In genomic region chr18:76494541-76495403, GRCh38 we compare ENCODE assay signal across 8 cellular contexts. TPM values are rescaled to one million over a fixed set of nuclear protein-coding genes. Genes with fewer than 3 reads are reported as not detected.
DNase-seq lines count a peak whose midpoint lies in the region; ATAC-seq, FAIRE-seq and TF ChIP-seq lines count a peak whose summit lies in the region.

A gene with protein sequence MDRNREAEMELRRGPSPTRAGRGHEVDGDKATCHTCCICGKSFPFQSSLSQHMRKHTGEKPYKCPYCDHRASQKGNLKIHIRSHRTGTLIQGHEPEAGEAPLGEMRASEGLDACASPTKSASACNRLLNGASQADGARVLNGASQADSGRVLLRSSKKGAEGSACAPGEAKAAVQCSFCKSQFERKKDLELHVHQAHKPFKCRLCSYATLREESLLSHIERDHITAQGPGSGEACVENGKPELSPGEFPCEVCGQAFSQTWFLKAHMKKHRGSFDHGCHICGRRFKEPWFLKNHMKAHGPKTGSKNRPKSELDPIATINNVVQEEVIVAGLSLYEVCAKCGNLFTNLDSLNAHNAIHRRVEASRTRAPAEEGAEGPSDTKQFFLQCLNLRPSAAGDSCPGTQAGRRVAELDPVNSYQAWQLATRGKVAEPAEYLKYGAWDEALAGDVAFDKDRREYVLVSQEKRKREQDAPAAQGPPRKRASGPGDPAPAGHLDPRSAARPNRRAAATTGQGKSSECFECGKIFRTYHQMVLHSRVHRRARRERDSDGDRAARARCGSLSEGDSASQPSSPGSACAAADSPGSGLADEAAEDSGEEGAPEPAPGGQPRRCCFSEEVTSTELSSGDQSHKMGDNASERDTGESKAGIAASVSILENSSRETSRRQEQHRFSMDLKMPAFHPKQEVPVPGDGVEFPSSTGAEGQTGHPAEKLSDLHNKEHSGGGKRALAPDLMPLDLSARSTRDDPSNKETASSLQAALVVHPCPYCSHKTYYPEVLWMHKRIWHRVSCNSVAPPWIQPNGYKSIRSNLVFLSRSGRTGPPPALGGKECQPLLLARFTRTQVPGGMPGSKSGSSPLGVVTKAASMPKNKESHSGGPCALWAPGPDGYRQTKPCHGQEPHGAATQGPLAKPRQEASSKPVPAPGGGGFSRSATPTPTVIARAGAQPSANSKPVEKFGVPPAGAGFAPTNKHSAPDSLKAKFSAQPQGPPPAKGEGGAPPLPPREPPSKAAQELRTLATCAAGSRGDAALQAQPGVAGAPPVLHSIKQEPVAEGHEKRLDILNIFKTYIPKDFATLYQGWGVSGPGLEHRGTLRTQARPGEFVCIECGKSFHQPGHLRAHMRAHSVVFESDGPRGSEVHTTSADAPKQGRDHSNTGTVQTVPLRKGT (minus strand): TSS chr18:76495242. CDS start chr18:76443054, 52,188 bp downstream.

- TF ChIP-seq RAD21 in HepG2 (CRISPR knock-in tag; IDR thresholded peaks at IDR 0.05): no peak

- CTCF ChIA-PET in CD4-positive, alpha-beta memory T cell (lab: Charles Lee; ENCODE audit: partially characterized antibody): no interaction called here
- CTCF ChIA-PET in PC-3 (lab: Charles Lee) (no interaction called here), HepG2 (lab: Yijun Ruan, JAX; ENCODE audit: low intra/inter-chr PET ratio, low total read pairs) (no interaction called here)

- BruUV-seq in PC-3 (replicated peaks; lab: Mats Ljungman, UMichigan) (no TSS peak), HepG2 (replicated peaks; lab: Mats Ljungman, UMichigan) (no TSS peak)

- H3K79me2 ChIP-seq in PC-3 (ENCODE audit: low read length) (no peaks in the 10 kb centered on the region), HepG2 (ENCODE audit: insufficient read depth, low read length) (peaks cover 38% of the 10 kb centered on the region)

- H2AFZ ChIP-seq in PC-3 (ENCODE audit: low read length): no peak within 1 kb of the TSS
- H2AFZ ChIP-seq in HepG2 (ENCODE audit: low read length): no peak within 1 kb of the TSS

- intact Hi-C loops in CD4-positive, alpha-beta memory T cell (cut with micrococcal nuclease): loop anchor here (5.0 kb wide), 3 partner anchors 42 to 328 kb away; partner anchors contain the start of gene ZNF236
- intact Hi-C loops in PC-3 (cut with micrococcal nuclease) (loop anchor here (5.0 kb wide), 1 partner anchor 42 kb away; no protein-coding TSS in a partner anchor), colonic mucosa (cut with DNase I) (no loop called here), HepG2 (cut with micrococcal nuclease; ENCODE audit: unreplicated experiment) (loop anchor here (2.0 to 10.0 kb wide), 3 partner anchors 78 to 192 kb away; no protein-coding TSS in a partner anchor)

- peak within 1 kb of the TSS; percentile 88 for H3K4me2 ChIP-seq in PC-3 (ENCODE audit: low read length)
- peak within 1 kb of the TSS; percentile 93 for H3K4me2 ChIP-seq in HepG2 (ENCODE audit: low read depth, low read length)

- peak within 1 kb of the TSS; percentile 86 to 93 (median 89) for H3K4me3 Mint-ChIP-seq in CD4-positive, alpha-beta memory T cell
- peak within 1 kb of the TSS; percentile 92 for H3K4me3 Mint-ChIP-seq in HFFc6

- H3K9me3 ChIP-seq in CD4-positive, alpha-beta memory T cell (ENCODE audit: control insufficient read depth in 1 of 2, low read length in 2 of 2): no peaks in the 10 kb centered on the region
- H3K9me3 ChIP-seq in PC-3 (ENCODE audit: low read length) (no peaks in the 10 kb centered on the region), colonic mucosa (no peaks in the 10 kb centered on the region), HepG2 (ENCODE audit: low read length) (no peaks in the 10 kb centered on the region), stomach smooth muscle (ENCODE audit: control insufficient read depth in 2 of 2, low read length in 2 of 2) (no peaks in the 10 kb centered on the region)

- peaks cover 22% of the 10 kb centered on the region for H3K27me3 ChIP-seq in CD4-positive, alpha-beta memory T cell (ENCODE audit: insufficient read depth, low read length)
- peaks cover 81% of the 10 kb centered on the region for H3K27me3 ChIP-seq in PC-3 (ENCODE audit: low read length)
- H3K27me3 ChIP-seq in colonic mucosa: no peaks in the 10 kb centered on the region
- no peaks in the 10 kb centered on the region; a peak in 1 of 5 replicates for H3K27me3 ChIP-seq in HepG2 (ENCODE audit: control insufficient read depth in 1 of 2, insufficient read depth in 2 of 2, low read length in 2 of 2)
- H3K27me3 ChIP-seq in stomach smooth muscle (ENCODE audit: control insufficient read depth in 1 of 2, insufficient read depth in 2 of 2, low read length in 2 of 2): no peaks in the 10 kb centered on the region

- TF ChIP-seq EP300 in HepG2 (IDR thresholded peaks at IDR 0.05; ENCODE audit: low read depth in 2 of 2, low read length in 2 of 2): no peak; a peak in 1 of 4 replicates
- TF ChIP-seq EP300 in HepG2 (CRISPR knock-in tag; IDR thresholded peaks at IDR 0.05; ENCODE audit: borderline replicate concordance): no peak

- H4K20me1 ChIP-seq in PC-3 (ENCODE audit: low read length) (no peaks in the 10 kb centered on the region), HepG2 (ENCODE audit: insufficient read depth, low read length) (peaks cover 11% of the 10 kb centered on the region)

- peak in 3 of 5 donors; percentile 0 to 22 (median 12) for DNase-seq in CD4-positive, alpha-beta memory T cell
- DNase-seq in HFFc6: no peak
- no peak for DNase-seq in PC-3
- DNase-seq in colonic mucosa: peak; percentile 45
- DNase-seq in HepG2 (ENCODE audit: low spot score): peak; percentile 25
- DNase-seq in cerebellar nuclear complex (lab: John Stamatoyannopoulos, UW): no peak

- H3K4me1 ChIP-seq in CD4-positive, alpha-beta memory T cell (ENCODE audit: insufficient read depth, low read length): peaks cover 32% of the 10 kb centered on the region
- H3K4me1 ChIP-seq in PC-3 (ENCODE audit: insufficient read depth, low read length): no peaks in the 10 kb centered on the region
- no peaks in the 10 kb centered on the region for H3K4me1 ChIP-seq in colonic mucosa
- peaks cover 15% of the 10 kb centered on the region for H3K4me1 ChIP-seq in HepG2 (ENCODE audit: insufficient read depth, low read length)
- H3K4me1 ChIP-seq in stomach smooth muscle (ENCODE audit: control insufficient read depth, insufficient read depth, low read length): peaks cover 15% of the 10 kb centered on the region

- H3K36me3 ChIP-seq in CD4-positive, alpha-beta memory T cell (ENCODE audit: insufficient read depth, low read length): no peaks in the 10 kb centered on the region
- no peaks in the 10 kb centered on the region for H3K36me3 ChIP-seq in PC-3 (ENCODE audit: low read depth, low read length)
- H3K36me3 ChIP-seq in colonic mucosa: no peaks in the 10 kb centered on the region
- H3K36me3 ChIP-seq in HepG2 (replicated peaks in 1 of 2; ENCODE audit: control insufficient read depth in 1 of 2, insufficient read depth in 2 of 2, low read length in 2 of 2): no peaks in the 10 kb centered on the region
- H3K36me3 ChIP-seq in stomach smooth muscle (ENCODE audit: control insufficient read depth in 2 of 2, insufficient read depth in 2 of 2, low read length in 2 of 2): no peaks in the 10 kb centered on the region

- TF ChIP-seq CTCF in HFFc6 (IDR thresholded peaks at IDR 0.05) (no peak), PC-3 (conservative IDR thresholded peaks at IDR 0.05; ENCODE audit: low read depth, low read length) (no peak), colonic mucosa (IDR thresholded peaks at IDR 0.05) (no peak), HepG2 (CRISPR knock-in tag; IDR thresholded peaks at IDR 0.05) (no peak)

- POLR2A ChIA-PET in CD4-positive, alpha-beta memory T cell (lab: Charles Lee; ENCODE audit: partially characterized antibody): no interaction called here
- POLR2A ChIA-PET in PC-3 (lab: Charles Lee; ENCODE audit: unreplicated experiment) (no interaction called here), HepG2 (lab: Yijun Ruan, JAX) (interaction anchor here (0.8 to 2.7 kb wide), 7 partner anchors 8 to 1286 kb away, joined by 3 to 22 read pairs (median 4); partner anchors contain the start of genes PTGR3 and ZNF236)

- peaks cover 0 to 8% of the 10 kb centered on the region in 2 donors for H3K36me3 Mint-ChIP-seq in CD4-positive, alpha-beta memory T cell
- 0 out of 2 replicates have a peak, but pooled peaks cover 4% of the 10 kb centered on the region for H3K36me3 Mint-ChIP-seq in HFFc6 (ENCODE audit: low read depth)

- no peaks in the 10 kb centered on the region for H3F3A ChIP-seq in PC-3 (ENCODE audit: low read length, unreplicated experiment)

- no peak for FAIRE-seq in HepG2 (lab: Jason Lieb, UNC)

- 0 out of 4 replicates have a peak, but pooled peaks of 1 of the 2 experiments have one; percentile 11 for TF ChIP-seq POLR2A in HepG2 (IDR thresholded peaks at IDR 0.05; ENCODE audit: insufficient read depth in 1 of 2, low read depth in 2 of 2, low read length in 2 of 2)

- H3K27ac ChIP-seq in CD4-positive, alpha-beta memory T cell (ENCODE audit: low read depth, low read length): no peak within 1 kb of the TSS
- H3K27ac ChIP-seq in PC-3 (ENCODE audit: low read length) (no peak within 1 kb of the TSS), colonic mucosa (peak within 1 kb of the TSS; percentile 78), HepG2 (ENCODE audit: extremely low read length, insufficient read depth, low read length) (peak within 1 kb of the TSS; percentile 100), stomach smooth muscle (ENCODE audit: low read length) (no peak within 1 kb of the TSS)

- under 1% methylated on average over 20 of the region's 108 CpGs for whole genome bisulfite sequencing in HepG2 (ENCODE audit: low lambda C conversion rate)

- peak within 1 kb of the TSS; percentile 62 to 90 (median 74) for H3K27ac Mint-ChIP-seq in CD4-positive, alpha-beta memory T cell
- peak within 1 kb of the TSS; percentile 89 for H3K27ac Mint-ChIP-seq in HFFc6

- no peak within 1 kb of the TSS for H3K9ac ChIP-seq in PC-3 (ENCODE audit: low read length)
- H3K9ac ChIP-seq in colonic mucosa (ENCODE audit: low read depth in 2 of 2, low read length in 2 of 2): peak within 1 kb of the TSS; percentile 86 to 96
- H3K9ac ChIP-seq in HepG2 (ENCODE audit: insufficient read depth, low read depth, low read length): peak within 1 kb of the TSS; percentile 95
- peak within 1 kb of the TSS; percentile 72 to 87 for H3K9ac ChIP-seq in stomach smooth muscle (ENCODE audit: low read length in 2 of 2)

- in situ Hi-C loops in HepG2 (cut with HindIII; ENCODE audit: extremely low pct_ligation_motif_present, low pct_unique_long_range_greater_than_20kb): no loop called here

- H3K4me1 Mint-ChIP-seq in CD4-positive, alpha-beta memory T cell: peaks cover 18 to 49% (median 34%) of the 10 kb centered on the region in 4 donors
- H3K4me1 Mint-ChIP-seq in HFFc6 (ENCODE audit: low read depth): peaks cover 25% of the 10 kb centered on the region

- peaks cover 46 to 53% of the 10 kb centered on the region in 2 donors for H3K27me3 Mint-ChIP-seq in CD4-positive, alpha-beta memory T cell
- H3K27me3 Mint-ChIP-seq in HFFc6 (ENCODE audit: insufficient read depth): no peaks in the 10 kb centered on the region; the same call in none of the 2 replicates

- no peaks in the 10 kb centered on the region for H3K9me2 ChIP-seq in PC-3 (replicated peaks; ENCODE audit: low read length)

- peaks cover 0 to 4% (median 0%) of the 10 kb centered on the region in 8 donors for H3K9me3 Mint-ChIP-seq in CD4-positive, alpha-beta memory T cell
- no peaks in the 10 kb centered on the region for H3K9me3 Mint-ChIP-seq in HFFc6

- peak within 1 kb of the TSS in 1 of 2 donors; percentile 75 for H3K4me3 ChIP-seq in CD4-positive, alpha-beta memory T cell (ENCODE audit: low read length in 2 of 2)
- H3K4me3 ChIP-seq in PC-3 (ENCODE audit: low read length) (peak within 1 kb of the TSS; percentile 67; the same call in 1 of the 2 replicates), colonic mucosa (peak within 1 kb of the TSS; percentile 75), HepG2 (replicated peaks in 1 of 3; ENCODE audit: insufficient read depth in 1 of 3, low read depth in 2 of 3, low read length in 3 of 3) (peak within 1 kb of the TSS; percentile 84 to 96 (median 84)), stomach smooth muscle (ENCODE audit: low read length in 2 of 2) (peak within 1 kb of the TSS; percentile 94 to 97)

- ATAC-seq in PC-3 (no peak), HepG2 (no peak), HG02763 (IDR thresholded peaks at IDR 0.05; ENCODE audit: unreplicated experiment) (no peak)

RNA-seq across cellular contexts. Expression of the gene that starts here (rescaled TPM):
- 1 to 10 TPM; 7.7 to 9.9 TPM for total RNA-seq in CD4-positive, alpha-beta memory T cell
- 1 to 10 TPM in 1 of 2 donors, under 1 TPM in 1; 0.25 to 2.2 TPM for polyA plus RNA-seq in CD4-positive, alpha-beta memory T cell
- total RNA-seq in HFFc6 (2021; fragmentation: NEBNext Ultra II Directional; extraction: Animal tissue kit (Norgen Biotek cat#: 25700)): 10 to 100 TPM; 34.6 to 52.2 (median 42.2) TPM
- total RNA-seq in PC-3 (2014; rRNA removed) (1.7 and 4.0 TPM in 2 replicates), colonic mucosa (10 to 100 TPM; 15.2 to 21.3 TPM), HepG2 (2016; rRNA removed; fragmentation: Illumina TruSeq; extraction: Trizol) (13.7 and 18.7 TPM in 2 replicates)
- 8.6 and 8.9 TPM in 2 replicates for total RNA-seq in HepG2 (2016; cell fraction: cytosol; rRNA removed; fragmentation: Illumina TruSeq; extraction: Trizol; ENCODE audit: low read depth)
- 12.1 and 14.0 TPM in 2 replicates for total RNA-seq in HepG2 (2016; cell fraction: insoluble cytoplasmic fraction; rRNA removed; fragmentation: Illumina TruSeq; extraction: Trizol)
- total RNA-seq in HepG2 (2016; cell fraction: membrane; rRNA removed; fragmentation: Illumina TruSeq; extraction: Trizol): 13.3 and 14.6 TPM in 2 replicates
- 22.7 and 24.6 TPM in 2 replicates for total RNA-seq in HepG2 (2016; cell fraction: nucleus; rRNA removed; fragmentation: Illumina TruSeq; extraction: Trizol)
- polyA plus RNA-seq in HepG2 (2011; rRNA removed): 15.9 and 16.6 TPM in 2 replicates
- 7.7 and 8.0 TPM in 2 replicates for polyA plus RNA-seq in HepG2 (2011; cell fraction: cytosol; rRNA removed)
- 47.5 and 64.5 TPM in 2 replicates for polyA plus RNA-seq in HepG2 (2011; cell fraction: nucleus; rRNA removed)
- polyA plus RNA-seq in HepG2 (2012): 17.9 and 19.5 TPM in 2 replicates
- 0.54 and 1.1 TPM in 2 replicates for polyA plus RNA-seq in HepG2 (2016; cell fraction: cytosol; fragmentation: Illumina TruSeq; extraction: Trizol; ENCODE audit: low read depth)
- 10.2 and 12.1 TPM in 2 replicates for polyA plus RNA-seq in HepG2 (2016; cell fraction: insoluble cytoplasmic fraction; fragmentation: Illumina TruSeq; extraction: Trizol; ENCODE audit: low read depth)
- 2.0 and 2.4 TPM in 2 replicates for polyA plus RNA-seq in HepG2 (2016; cell fraction: membrane; fragmentation: Illumina TruSeq; extraction: Trizol; ENCODE audit: low read depth)
- polyA plus RNA-seq in HepG2 (2016; cell fraction: nucleus; fragmentation: Illumina TruSeq; extraction: Trizol; ENCODE audit: insufficient read depth, low read depth): 27.0 and 28.2 TPM in 2 replicates
- polyA minus RNA-seq in HepG2 (2011; rRNA and poly(A)+ RNA removed; ENCODE audit: low replicate concordance): 0.23 and 36.8 TPM in 2 replicates
- polyA minus RNA-seq in HepG2 (2011; cell fraction: cytosol; rRNA and poly(A)+ RNA removed): 18.4 and 18.5 TPM in 2 replicates
- polyA minus RNA-seq in HepG2 (2011; cell fraction: nucleus; rRNA and poly(A)+ RNA removed): 61.5 and 68.2 TPM in 2 replicates

Comparison
In these comparisons a context has a peak if more than half of its experiments do, and no peak if none do; other contexts are left out.
1. DNase-seq: peak in CD4-positive, alpha-beta memory T cell (3 of 5), colonic mucosa (single experiment) and HepG2 (single experiment); none in HFFc6 (single experiment), PC-3 (single experiment) and cerebellar nuclear complex (0 of 2).
2. H3K27ac ChIP-seq: peak in colonic mucosa (single experiment) and HepG2 (single experiment); none in CD4-positive, alpha-beta memory T cell (single experiment), PC-3 (single experiment) and stomach smooth muscle (single experiment).